Comparison of ENCODE assay signal across 9 cellular contexts in genomic region chr21:25862596-25862995, GRCh38.
DNase-seq lines count a peak whose midpoint lies in the region; ATAC-seq, FAIRE-seq and TF ChIP-seq lines count a peak whose summit lies in the region.
"Had no signal": no experiment of that assay in that cellular context is flagged by ENCODE, and none has a peak within 500 bp of the region (broad histone marks: within the 10 kb centered on the region; RNA-seq: fewer than 3 reads in every experiment).

No MANE protein-coding gene starts in this region.

- in situ Hi-C loops in Caki2 (cut with HindIII; ENCODE audit: low pct_unique_long_range_greater_than_20kb, low sequenced_read_pairs) (no loop called here), gastrocnemius medialis (cut with MboI; ENCODE audit: low sequenced_read_pairs in 4 of 4) (no loop called here)

- H3K36me3 ChIP-seq in mesendoderm (ENCODE audit: control insufficient read depth, insufficient read depth, low read length) (no peaks in the 10 kb centered on the region), gastrocnemius medialis (no peaks in the 10 kb centered on the region)

- H3K27me3 ChIP-seq in mesendoderm (ENCODE audit: insufficient read depth, low read length, poor library complexity): no peaks in the 10 kb centered on the region
- no peaks in the 10 kb centered on the region for H3K27me3 ChIP-seq in gastrocnemius medialis

- H2BK15ac ChIP-seq in mesendoderm (replicated peaks; ENCODE audit: low read depth): no peak overlapping the region

- H2BK5ac ChIP-seq in mesendoderm (ENCODE audit: low read length): no peak overlapping the region

- no peak overlapping the region for H4K5ac ChIP-seq in mesendoderm (ENCODE audit: low read length)

- FAIRE-seq in RCC 7860 (lab: Jason Lieb, UNC): no peak

- no peak overlapping the region for H3K4me2 ChIP-seq in mesendoderm (ENCODE audit: low read length)

- TF ChIP-seq CTCF in LNCaP clone FGC (IDR thresholded peaks at IDR 0.05; ENCODE audit: control insufficient read depth, extremely low read depth, insufficient read depth) (peak; percentile 70), gastrocnemius medialis (IDR thresholded peaks at IDR 0.05 in 4 of 5, conservative IDR thresholded peaks at IDR 0.05 in 1 of 5) (peak in 1 of 5 experiments; percentile 42)

- no peak overlapping the region for H3K9ac ChIP-seq in mesendoderm (ENCODE audit: low read length)

- intact Hi-C loops in gastrocnemius medialis (cut with DNase I; ENCODE audit: low total_unique reads): no loop called here

- no peak overlapping the region for H3K27ac ChIP-seq in mesendoderm (ENCODE audit: low read depth, low read length)
- H3K27ac ChIP-seq in gastrocnemius medialis: no peak overlapping the region

- H3K79me1 ChIP-seq in mesendoderm (ENCODE audit: low read length): no peaks in the 10 kb centered on the region

- no peak overlapping the region for H3K4ac ChIP-seq in mesendoderm (ENCODE audit: low read depth, low read length)

- no peaks in the 10 kb centered on the region for H3K79me2 ChIP-seq in mesendoderm (ENCODE audit: control insufficient read depth, insufficient read depth, low read length)

- no peak overlapping the region for H3K18ac ChIP-seq in mesendoderm (ENCODE audit: low read length)

- WGBS in mesendoderm (ENCODE audit: extremely low coverage, insufficient coverage, low lambda C conversion rate): no CpG with 5 or more reads among the region's 1 CpG

- TF ChIP-seq POLR2A in gastrocnemius medialis (IDR thresholded peaks at IDR 0.05): no peak

- ATAC-seq in GM18520 (IDR thresholded peaks at IDR 0.05; ENCODE audit: unreplicated experiment): peak; percentile 62
- ATAC-seq in HG03108 (IDR thresholded peaks at IDR 0.05; ENCODE audit: unreplicated experiment): no peak
- no peak for ATAC-seq in gastrocnemius medialis

- H2AK5ac ChIP-seq in mesendoderm (ENCODE audit: low read length): no peak overlapping the region

- H4K8ac ChIP-seq in mesendoderm (ENCODE audit: low read depth, low read length): no peak overlapping the region

- no peak overlapping the region for H3K56ac ChIP-seq in mesendoderm (ENCODE audit: low read length)

- DNase-seq in Caki2 (ENCODE audit: low read depth): peak; percentile 20
- no peak for DNase-seq in LNCaP clone FGC (ENCODE audit: low read depth)
- peak; percentile 57 for DNase-seq in amniotic epithelial cell (ENCODE audit: low read depth)
- peak; percentile 74 for DNase-seq in mesendoderm
- DNase-seq in gastrocnemius medialis: no peak
- DNase-seq in RCC 7860 (ENCODE audit: low spot score): no peak

- no peak overlapping the region for H2BK120ac ChIP-seq in mesendoderm (ENCODE audit: low read depth, low read length)

- H3K9me3 ChIP-seq in gastrocnemius medialis: no peaks in the 10 kb centered on the region

- H3K4me3 ChIP-seq in LNCaP clone FGC (ENCODE audit: low read depth, low read length) (no peak overlapping the region), mesendoderm (ENCODE audit: low read length) (no peak overlapping the region), gastrocnemius medialis (no peak overlapping the region)
- H3K4me3 ChIP-seq: skin epidermis had no signal

- no peaks in the 10 kb centered on the region for H3K4me1 ChIP-seq in mesendoderm (ENCODE audit: control insufficient read depth, low read depth, low read length)
- H3K4me1 ChIP-seq in gastrocnemius medialis: no peaks in the 10 kb centered on the region

- no peak overlapping the region for H3K23ac ChIP-seq in mesendoderm (ENCODE audit: low read length)

Comparison
In these comparisons a context has a peak if more than half of its experiments do, and no peak if none do; other contexts are left out.
1. DNase-seq: peak in Caki2 (single experiment), amniotic epithelial cell (single experiment) and mesendoderm (single experiment); none in LNCaP clone FGC (single experiment), gastrocnemius medialis (0 of 2) and RCC 7860 (single experiment).